ENCODE assay signal across 15 cellular contexts in genomic region chr12:116821291-116821690, GRCh38. TPM values are rescaled to one million over a fixed set of nuclear protein-coding genes. Genes with fewer than 3 reads are reported as not detected.
"Had no signal": no experiment of that assay in that cellular context is flagged by ENCODE, and none has a peak within 500 bp of the region (broad histone marks: within the 10 kb centered on the region; RNA-seq: fewer than 3 reads in every experiment).

No MANE protein-coding gene starts in this region.

- H3K27ac ChIP-seq: body of pancreas, neutrophil, thyroid gland, vagina, WERI-Rb-1 had no signal

- H3K27me3 ChIP-seq: body of pancreas, thyroid gland, vagina had no signal

- DNase-seq: activated CD4-positive, alpha-beta T cell treated with anti-CD3 and anti-CD28 coated beads, Interleukin-2, amount 10 ng/mL, durations not matched to agents 7 days and 5 days; activated CD8-positive, alpha-beta memory T cell treated with anti-CD3 and anti-CD28 coated beads for 24 hours; activated naive CD4-positive, alpha-beta T cell treated with anti-CD3 and anti-CD28 coated beads, Interleukin-2, amount 50 U/mL, for 16 hours; activated T-cell treated with anti-CD3 and anti-CD28 coated beads for 4 hours; body of pancreas; foreskin melanocyte; left ventricle myocardium superior; mesendoderm; T-cell; thyroid gland; WERI-Rb-1 had no signal

- H3K36me3 ChIP-seq: neutrophil, thyroid gland, vagina had no signal

- ATAC-seq: body of pancreas, left ventricle myocardium superior, T-cell had no signal

- H3K27ac Mint-ChIP-seq: activated CD4-positive, alpha-beta T cell treated with anti-CD3 and anti-CD28 coated beads, Interleukin-2, amount 10 ng/mL, durations not matched to agents 7 days and 5 days; activated T-helper 2 cell treated with anti-CD3 and anti-CD28 coated beads, Interferon-gamma antibody, Interleukin-2, Interleukin-4, amounts not matched to agents 10 μg/mL and 5 μg/mL and 100 μg/mL, durations not matched to agents 14 hours and 24 hours and 36 hours had no signal

- H3K9me3 ChIP-seq: body of pancreas, neutrophil, thyroid gland, vagina had no signal

- H3K9me3 Mint-ChIP-seq: activated CD4-positive, alpha-beta T cell treated with anti-CD3 and anti-CD28 coated beads, Interleukin-2, amount 10 ng/mL, durations not matched to agents 7 days and 5 days; activated T-helper 2 cell treated with anti-CD3 and anti-CD28 coated beads, Interferon-gamma antibody, Interleukin-2, Interleukin-4, amounts not matched to agents 10 μg/mL and 5 μg/mL and 100 μg/mL, durations not matched to agents 14 hours and 24 hours and 36 hours had no signal

- H3K4me3 ChIP-seq: body of pancreas, thyroid gland, vagina had no signal

- H3K27me3 Mint-ChIP-seq: T-cell had no signal

RNA-seq across cellular contexts. Expression of gene HRK, which starts 60.0 kb away (rescaled TPM):
- total RNA-seq: activated CD4-positive, alpha-beta T cell treated with anti-CD3 and anti-CD28 coated beads, Interleukin-2, amount 10 ng/mL, durations not matched to agents 7 days and 5 days; activated T-helper 2 cell treated with anti-CD3 and anti-CD28 coated beads, Interferon-gamma antibody, Interleukin-2, Interleukin-4, amounts not matched to agents 10 μg/mL and 5 μg/mL and 100 μg/mL, durations not matched to agents 14 hours and 24 hours and 36 hours; body of pancreas; dermis microvascular lymphatic vessel endothelial cell; vagina had no signal
